Comparison of ENCODE assay signal across 37 cellular contexts in the genomic region with DNA sequence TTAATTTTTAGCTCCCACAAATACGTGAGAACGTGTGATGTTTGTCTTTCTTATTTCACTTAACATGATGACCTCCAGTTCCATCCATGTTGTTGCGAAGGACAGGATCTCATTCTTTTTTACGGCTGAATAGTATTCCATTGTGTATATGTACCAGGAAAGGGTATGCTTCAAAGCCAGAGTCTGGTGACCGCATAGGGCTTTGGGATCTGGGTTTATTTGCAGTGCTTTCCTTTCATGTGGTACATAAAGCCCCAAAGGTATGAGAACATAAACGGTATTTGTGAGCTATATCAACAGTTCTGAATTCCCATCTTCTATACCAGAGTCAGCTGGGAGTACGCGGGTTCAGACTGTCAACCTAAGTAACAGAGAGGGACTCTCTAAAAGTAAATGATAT. TPM values are rescaled to one million over a fixed set of nuclear protein-coding genes. Genes with fewer than 3 reads are reported as not detected.
"Had no signal": no experiment of that assay in that cellular context is flagged by ENCODE, and none has a peak within 500 bp of the region (broad histone marks: within the 10 kb centered on the region; RNA-seq: fewer than 3 reads in every experiment).

No MANE protein-coding gene starts in this region.

- H3K4me3 Mint-ChIP-seq: activated naive CD8-positive, alpha-beta T cell treated with anti-CD3 and anti-CD28 coated beads for 36 hours; activated T-cell treated with anti-CD3 and anti-CD28 coated beads, Interleukin-2, amount 50 U/mL, for 24 hours; stimulated activated memory B cell treated with anti-CD40 and anti-IgM and Interleukin-4, amounts not matched to agents 10 μg/mL and 1 μg/mL and 100 μg/mL, for 72 hours had no signal

- H3K27ac Mint-ChIP-seq: activated naive CD8-positive, alpha-beta T cell treated with anti-CD3 and anti-CD28 coated beads for 36 hours; activated T-cell treated with anti-CD3 and anti-CD28 coated beads, Interleukin-2, amount 50 U/mL, for 24 hours; stimulated activated memory B cell treated with anti-CD40 and anti-IgM and Interleukin-4, amounts not matched to agents 10 μg/mL and 1 μg/mL and 100 μg/mL, for 72 hours had no signal

- ATAC-seq: effector memory CD8-positive, alpha-beta T cell; gastroesophageal sphincter; left colon; stimulated activated memory B cell treated with anti-CD40 and anti-IgM and Interleukin-4, amounts not matched to agents 10 μg/mL and 1 μg/mL and 100 μg/mL, for 72 hours; T-cell; upper lobe of right lung had no signal

- DNase-seq: activated CD4-positive, alpha-beta T cell treated with anti-CD3 and anti-CD28 coated beads for 36 hours; activated CD4-positive, alpha-beta T cell treated with anti-CD3 and anti-CD28 coated beads, Interleukin-2, amount 50 U/mL, for 4 hours; activated CD4-positive, CD25-positive, alpha-beta regulatory T cell; activated CD8-positive, alpha-beta memory T cell treated with anti-CD3 and anti-CD28 coated beads, Interleukin-2, amount 50 U/mL, for 48 hours; activated naive CD4-positive, alpha-beta T cell; activated naive CD8-positive, alpha-beta T cell treated with anti-CD3 and anti-CD28 coated beads for 36 hours; activated T-cell treated with anti-CD3 and anti-CD28 coated beads, Interleukin-2, amount 50 U/mL, for 24 hours; amniotic stem cell; brain microvascular endothelial cell; cortex of kidney; effector memory CD8-positive, alpha-beta T cell; erythroblast; head of caudate nucleus; hippocampal formation; kidney; left colon; mammary epithelial cell; ovary; retina; sigmoid colon; small intestine; stimulated activated CD4-positive, alpha-beta T cell treated with anti-CD3 and anti-CD28 coated beads, Interleukin-4, amount 100 ng/mL, for 24 hours; T-cell; tibial artery; upper lobe of right lung had no signal

- H3K4me1 Mint-ChIP-seq: stimulated activated memory B cell treated with anti-CD40 and anti-IgM and Interleukin-4, amounts not matched to agents 10 μg/mL and 1 μg/mL and 100 μg/mL, for 72 hours had no signal

- H3K36me3 Mint-ChIP-seq: activated naive CD8-positive, alpha-beta T cell treated with anti-CD3 and anti-CD28 coated beads for 36 hours; stimulated activated memory B cell treated with anti-CD40 and anti-IgM and Interleukin-4, amounts not matched to agents 10 μg/mL and 1 μg/mL and 100 μg/mL, for 72 hours; T-cell had no signal

- H3K9me3 Mint-ChIP-seq: activated naive CD8-positive, alpha-beta T cell treated with anti-CD3 and anti-CD28 coated beads for 36 hours; activated T-cell treated with anti-CD3 and anti-CD28 coated beads, Interleukin-2, amount 50 U/mL, for 24 hours; effector memory CD8-positive, alpha-beta T cell; stimulated activated memory B cell treated with anti-CD40 and anti-IgM and Interleukin-4, amounts not matched to agents 10 μg/mL and 1 μg/mL and 100 μg/mL, for 72 hours; T-cell had no signal

- H3K27me3 Mint-ChIP-seq: activated CD4-positive, alpha-beta T cell treated with anti-CD3 and anti-CD28 coated beads for 36 hours; activated naive CD8-positive, alpha-beta T cell treated with anti-CD3 and anti-CD28 coated beads for 36 hours; activated T-cell treated with anti-CD3 and anti-CD28 coated beads, Interleukin-2, amount 50 U/mL, for 24 hours had no signal

RNA-seq across cellular contexts. Expression of gene CRYGD, which starts 24.6 kb away (rescaled TPM):
- total RNA-seq: activated CD4-positive, alpha-beta T cell treated with anti-CD3 and anti-CD28 coated beads for 36 hours; activated CD8-positive, alpha-beta memory T cell treated with anti-CD3 and anti-CD28 coated beads for 36 hours; activated naive CD8-positive, alpha-beta T cell treated with anti-CD3 and anti-CD28 coated beads for 36 hours; astrocyte; cardiac septum; fibroblast of lung; fibroblast of villous mesenchyme; gastroesophageal sphincter; kidney; left colon; liver; mammary epithelial cell; mucosa of gallbladder; prostate gland; sigmoid colon; suprapubic skin; T-cell; upper lobe of right lung had no signal

RNA-seq across cellular contexts. Expression of gene CRYGC, which starts 29.9 kb away (rescaled TPM):
- total RNA-seq: activated CD4-positive, alpha-beta T cell treated with anti-CD3 and anti-CD28 coated beads for 36 hours; activated CD8-positive, alpha-beta memory T cell treated with anti-CD3 and anti-CD28 coated beads for 36 hours; activated naive CD8-positive, alpha-beta T cell treated with anti-CD3 and anti-CD28 coated beads for 36 hours; astrocyte; cardiac septum; cerebellum; fibroblast of lung; fibroblast of villous mesenchyme; gastroesophageal sphincter; kidney; left colon; liver; mucosa of gallbladder; ovary; sigmoid colon; suprapubic skin; T-cell; upper lobe of right lung had no signal

RNA-seq across cellular contexts. Expression of gene CRYGB, which starts 46.3 kb away (rescaled TPM):
- total RNA-seq: activated CD4-positive, alpha-beta T cell treated with anti-CD3 and anti-CD28 coated beads for 36 hours; activated CD8-positive, alpha-beta memory T cell treated with anti-CD3 and anti-CD28 coated beads for 36 hours; activated naive CD8-positive, alpha-beta T cell treated with anti-CD3 and anti-CD28 coated beads for 36 hours; astrocyte; cardiac septum; cerebellum; fibroblast of lung; fibroblast of villous mesenchyme; gastroesophageal sphincter; kidney; left colon; liver; mammary epithelial cell; mucosa of gallbladder; ovary; prostate gland; sigmoid colon; suprapubic skin; T-cell; upper lobe of right lung had no signal
